In the genomic region with DNA sequence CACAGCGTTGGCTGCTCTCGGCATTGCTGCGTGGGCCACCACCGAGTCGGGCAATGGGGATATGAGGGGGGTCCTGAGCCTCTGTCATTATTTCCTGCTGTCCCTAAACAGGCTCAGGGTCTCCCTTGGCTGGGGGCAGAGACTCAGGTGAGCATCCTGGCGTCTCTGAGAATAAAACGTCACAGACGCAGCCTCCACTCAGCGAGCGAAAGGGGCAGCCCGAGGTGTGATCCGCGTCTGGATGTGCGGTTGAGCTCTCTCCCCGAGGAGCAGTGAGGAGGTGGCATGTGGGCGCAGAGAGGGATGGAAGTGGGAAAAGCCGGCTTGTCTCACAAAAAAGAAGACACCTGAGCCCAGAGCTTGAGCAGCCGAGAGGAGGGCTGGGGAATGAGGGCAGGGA, we compare ENCODE assay signal across 27 cellular contexts.
"Had no signal": no experiment of that assay in that cellular context is flagged by ENCODE, and none has a peak within 500 bp of the region (broad histone marks: within the 10 kb centered on the region; RNA-seq: fewer than 3 reads in every experiment).

No MANE protein-coding gene starts in this region.

- H3K36me3 ChIP-seq: colonic mucosa, esophagus squamous epithelium, gastrocnemius medialis, heart right ventricle, left ventricle myocardium inferior, lower lobe of right lung had no signal

- H3K36me3 Mint-ChIP-seq: mesothelial cell of epicardium had no signal

- ATAC-seq: effector memory CD8-positive, alpha-beta T cell; esophagus mucosa; gastrocnemius medialis; heart right ventricle; left colon; left lobe of liver; lower lobe of right lung had no signal

- H3K27ac ChIP-seq: colonic mucosa, epithelial cell of prostate, esophagus squamous epithelium, gastrocnemius medialis, heart right ventricle, left ventricle myocardium inferior, lower lobe of right lung had no signal

- H3K9me3 ChIP-seq: colonic mucosa, gastrocnemius medialis, heart right ventricle, left ventricle myocardium inferior, lower lobe of right lung had no signal

- H3K4me1 ChIP-seq: colonic mucosa, esophagus squamous epithelium, gastrocnemius medialis, heart right ventricle, left ventricle myocardium inferior, lower lobe of right lung had no signal

- H3K4me3 Mint-ChIP-seq: dendritic cell treated with granulocyte-macrophage colony-stimulating factor and Interleukin-4, amounts not matched to agents 40 ng/mL and 50 ng/mL, for 4 days; effector memory CD8-positive, alpha-beta T cell; endodermal cell; mesothelial cell of epicardium had no signal

- FAIRE-seq: endometrium, islet of Langerhans, keratinocyte had no signal

- H3K9me3 Mint-ChIP-seq: dendritic cell treated with granulocyte-macrophage colony-stimulating factor and Interleukin-4, amounts not matched to agents 40 ng/mL and 50 ng/mL, for 4 days; effector memory CD8-positive, alpha-beta T cell; endodermal cell; mesothelial cell of epicardium had no signal

- DNase-seq: colonic mucosa; cortex of kidney; effector CD8-positive, alpha-beta T cell; effector memory CD8-positive, alpha-beta T cell; endodermal cell; erythroblast; esophagus squamous epithelium; foreskin fibroblast; foreskin melanocyte; gastrocnemius medialis; glutamatergic neuron; head of caudate nucleus; hippocampal formation; kidney glomerular epithelial cell; left colon; left ventricle myocardium inferior; lower lobe of right lung; mesenchymal stem cell had no signal

- H3K27me3 ChIP-seq: colonic mucosa had no signal

- H3K4me1 Mint-ChIP-seq: endodermal cell had no signal

- H3K27ac Mint-ChIP-seq: dendritic cell treated with granulocyte-macrophage colony-stimulating factor and Interleukin-4, amounts not matched to agents 40 ng/mL and 50 ng/mL, for 4 days; effector memory CD8-positive, alpha-beta T cell; endodermal cell; mesothelial cell of epicardium had no signal

- H3K4me3 ChIP-seq: colonic mucosa, esophagus squamous epithelium, gastrocnemius medialis, heart right ventricle, left ventricle myocardium inferior, lower lobe of right lung had no signal
